In the genomic region with DNA sequence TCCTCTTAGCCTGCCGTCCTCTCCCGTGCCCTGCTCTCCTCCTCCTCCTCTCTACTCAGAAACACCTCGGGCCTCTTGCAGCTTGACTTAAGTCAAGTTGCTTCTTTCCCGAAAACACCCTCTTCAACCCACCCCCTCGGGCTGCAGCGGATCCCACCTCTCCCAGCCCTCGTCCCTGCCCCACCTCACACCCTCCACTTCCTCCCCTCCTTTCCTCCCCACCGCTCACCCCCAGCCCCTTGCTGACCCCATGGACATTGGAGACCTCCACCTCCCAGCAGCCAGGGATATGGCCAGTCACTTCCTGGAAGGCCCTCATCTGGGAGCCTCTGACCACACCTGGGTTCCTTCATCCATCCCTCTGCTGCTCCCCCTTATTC, we compare ENCODE assay signal across 22 cellular contexts. TPM values are rescaled to one million over a fixed set of nuclear protein-coding genes. Genes with fewer than 3 reads are reported as not detected.
DNase-seq lines count a peak whose midpoint lies in the region; ATAC-seq, FAIRE-seq and TF ChIP-seq lines count a peak whose summit lies in the region.
"Had no signal": no experiment of that assay in that cellular context is flagged by ENCODE, and none has a peak within 500 bp of the region (broad histone marks: within the 10 kb centered on the region; RNA-seq: fewer than 3 reads in every experiment).

No MANE protein-coding gene starts in this region.

- H3K4me1 ChIP-seq in right lobe of liver (no peaks in the 10 kb centered on the region), HepG2 (ENCODE audit: insufficient read depth, low read length) (no peaks in the 10 kb centered on the region; the same call in 1 of the 2 replicates), Karpas-422 (ENCODE audit: low read length) (peaks cover 48% of the 10 kb centered on the region), HAP-1 (no peaks in the 10 kb centered on the region)
- H3K4me1 ChIP-seq: BE2C, body of pancreas, esophagus squamous epithelium, pancreas had no signal

- DNase-seq in right lobe of liver (peak in 2 of 3 donors; percentile 11 to 48), HepG2 (ENCODE audit: low spot score) (no peak), Karpas-422 (no peak), memory B cell (ENCODE audit: low spot score in 2 of 2) (no peak), mucosa of gallbladder (ENCODE audit: low spot score) (no peak), HAP-1 (ENCODE audit: low spot score in 2 of 2) (no peak), pons (ENCODE audit: low spot score) (no peak)
- DNase-seq: activated T-cell treated with anti-CD3 and anti-CD28 coated beads, Interleukin-2, amount 50 U/mL, for 1 hour; BE2C; Calu3; effector memory CD8-positive, alpha-beta T cell; esophagus squamous epithelium; H9; naive thymus-derived CD4-positive, alpha-beta T cell; NCI-H1105; NCI-H510A treated with DMSO at 0.1 percent for 48 hours; stimulated activated CD4-positive, alpha-beta T cell treated with anti-CD3 and anti-CD28 coated beads, Interleukin-2, amount 100 ng/mL, for 24 hours had no signal

- TF ChIP-seq POLR2A in right lobe of liver (IDR thresholded peaks at IDR 0.05) (no peak), HepG2 (IDR thresholded peaks at IDR 0.05; ENCODE audit: insufficient read depth in 1 of 2, low read depth in 2 of 2, low read length in 2 of 2) (no peak)

- H3K9ac ChIP-seq in HepG2 (ENCODE audit: insufficient read depth, low read depth, low read length) (no peak overlapping the region), Karpas-422 (ENCODE audit: low read length) (no peak overlapping the region; the same call in 1 of the 2 replicates)

- TF ChIP-seq CTCF in right lobe of liver (IDR thresholded peaks at IDR 0.05) (no peak), HepG2 (CRISPR knock-in tag; IDR thresholded peaks at IDR 0.05) (no peak)

- H3K9me2 ChIP-seq in Karpas-422 (replicated peaks; ENCODE audit: insufficient read depth, low read length): no peaks in the 10 kb centered on the region

- H3K36me3 ChIP-seq in right lobe of liver (no peaks in the 10 kb centered on the region), HepG2 (replicated peaks in 1 of 2; ENCODE audit: control insufficient read depth in 1 of 2, insufficient read depth in 2 of 2, low read length in 2 of 2) (no peaks in the 10 kb centered on the region), Karpas-422 (ENCODE audit: insufficient read depth, low read length) (no peaks in the 10 kb centered on the region), HAP-1 (replicated peaks) (no peaks in the 10 kb centered on the region)
- H3K36me3 ChIP-seq: BE2C, esophagus squamous epithelium, pancreas, stomach had no signal

- TF ChIP-seq RAD21 in HepG2 (CRISPR knock-in tag; IDR thresholded peaks at IDR 0.05): no peak

- ATAC-seq in right lobe of liver: no peak
- no peak for ATAC-seq in HepG2
- ATAC-seq in memory B cell (ENCODE audit: low read depth): no peak
- ATAC-seq: body of pancreas had no signal

- H3K27ac Mint-ChIP-seq in memory B cell: peak overlapping the region; percentile 20
- H3K27ac Mint-ChIP-seq: activated naive CD4-positive, alpha-beta T cell treated with anti-CD3 and anti-CD28 coated beads, Interleukin-2, amount 50 U/mL, for 24 hours; H9 had no signal

- no peak overlapping the region for H3K4me3 Mint-ChIP-seq in memory B cell
- H3K4me3 Mint-ChIP-seq: activated naive CD4-positive, alpha-beta T cell treated with anti-CD3 and anti-CD28 coated beads, Interleukin-2, amount 50 U/mL, for 24 hours; effector memory CD8-positive, alpha-beta T cell; H9 had no signal

- BruUV-seq in HepG2 (replicated peaks; lab: Mats Ljungman, UMichigan): no TSS peak

- H3K4me2 ChIP-seq in HepG2 (ENCODE audit: low read depth, low read length) (no peak overlapping the region), Karpas-422 (ENCODE audit: low read depth, low read length, poor library complexity, severe bottlenecking) (peak overlapping the region; percentile 47)

- no peak for FAIRE-seq in HepG2 (lab: Jason Lieb, UNC)
- FAIRE-seq: pancreas had no signal

- CTCF ChIA-PET in HepG2 (lab: Yijun Ruan, JAX; ENCODE audit: low intra/inter-chr PET ratio, low total read pairs): no interaction called here

- intact Hi-C loops in right lobe of liver (cut with DNase I) (no loop called here), HepG2 (cut with micrococcal nuclease; ENCODE audit: unreplicated experiment) (no loop called here)

- H3K27me3 ChIP-seq in right lobe of liver (no peaks in the 10 kb centered on the region), HepG2 (ENCODE audit: control insufficient read depth in 1 of 2, insufficient read depth in 2 of 2, low read length in 2 of 2) (peaks cover 2 to 51% of the 10 kb centered on the region in 2 experiments; a peak in 4 of 5 replicates), Karpas-422 (ENCODE audit: low read length) (no peaks in the 10 kb centered on the region; the same call in 1 of the 2 replicates), HAP-1 (ENCODE audit: low read depth) (0 out of 2 replicates have a peak, but pooled peaks cover 7% of the 10 kb centered on the region)
- H3K27me3 ChIP-seq: BE2C, body of pancreas had no signal

- H3K79me2 ChIP-seq in HepG2 (ENCODE audit: insufficient read depth, low read length) (no peaks in the 10 kb centered on the region), Karpas-422 (ENCODE audit: low read length) (no peaks in the 10 kb centered on the region)

- no peaks in the 10 kb centered on the region for H3K27me3 Mint-ChIP-seq in memory B cell
- H3K27me3 Mint-ChIP-seq: activated naive CD4-positive, alpha-beta T cell treated with anti-CD3 and anti-CD28 coated beads, Interleukin-2, amount 50 U/mL, for 24 hours; effector memory CD8-positive, alpha-beta T cell had no signal

- in situ Hi-C loops in HepG2 (cut with HindIII; ENCODE audit: extremely low pct_ligation_motif_present, low pct_unique_long_range_greater_than_20kb) (no loop called here), HAP-1 (cut with MboI; ENCODE audit: low sequenced_read_pairs) (no loop called here)

- 73% methylated on average over 7 of the region's 8 CpGs for WGBS in right lobe of liver (ENCODE audit: insufficient coverage, low coverage, low lambda C conversion rate, missing lambda C conversion rate)
- 40% methylated on average over 8 of the region's 8 CpGs for WGBS in HepG2 (ENCODE audit: low lambda C conversion rate)

- no peaks in the 10 kb centered on the region for H4K20me1 ChIP-seq in HepG2 (ENCODE audit: insufficient read depth, low read length)
- no peaks in the 10 kb centered on the region for H4K20me1 ChIP-seq in Karpas-422 (ENCODE audit: insufficient read depth, low read depth, low read length)

- H3K4me1 Mint-ChIP-seq in memory B cell: peaks cover 43% of the 10 kb centered on the region
- H3K4me1 Mint-ChIP-seq: H9 had no signal

- H3K27ac ChIP-seq in right lobe of liver: no peak overlapping the region
- H3K27ac ChIP-seq in HepG2 (ENCODE audit: extremely low read length, insufficient read depth, low read length): no peak overlapping the region
- H3K27ac ChIP-seq in Karpas-422 (ENCODE audit: low read length): no peak overlapping the region
- H3K27ac ChIP-seq: body of pancreas, pancreas had no signal

- no peaks in the 10 kb centered on the region for H3K9me3 ChIP-seq in right lobe of liver
- H3K9me3 ChIP-seq in HepG2 (ENCODE audit: low read length): no peaks in the 10 kb centered on the region
- H3K9me3 ChIP-seq in Karpas-422 (ENCODE audit: low read length): no peaks in the 10 kb centered on the region
- H3K9me3 ChIP-seq in HAP-1: no peaks in the 10 kb centered on the region
- H3K9me3 ChIP-seq: BE2C, body of pancreas, esophagus squamous epithelium, pancreas, stomach had no signal

- POLR2A ChIA-PET in HepG2 (lab: Yijun Ruan, JAX): no interaction called here

- no peak overlapping the region for H2AFZ ChIP-seq in HepG2 (ENCODE audit: low read length)
- H2AFZ ChIP-seq in Karpas-422 (ENCODE audit: low read length): no peak overlapping the region

- no peak for TF ChIP-seq EP300 in HepG2 (IDR thresholded peaks at IDR 0.05; ENCODE audit: low read depth in 2 of 2, low read length in 2 of 2)
- no peak for TF ChIP-seq EP300 in HepG2 (CRISPR knock-in tag; IDR thresholded peaks at IDR 0.05; ENCODE audit: borderline replicate concordance)

- peaks cover 2% of the 10 kb centered on the region for H3K9me3 Mint-ChIP-seq in memory B cell
- H3K9me3 Mint-ChIP-seq: activated naive CD4-positive, alpha-beta T cell treated with anti-CD3 and anti-CD28 coated beads, Interleukin-2, amount 50 U/mL, for 24 hours; effector memory CD8-positive, alpha-beta T cell; H9 had no signal

- H3K36me3 Mint-ChIP-seq in memory B cell: no peaks in the 10 kb centered on the region
- H3K36me3 Mint-ChIP-seq: activated naive CD4-positive, alpha-beta T cell treated with anti-CD3 and anti-CD28 coated beads, Interleukin-2, amount 50 U/mL, for 24 hours had no signal

- no peak overlapping the region for H3K4me3 ChIP-seq in right lobe of liver
- H3K4me3 ChIP-seq in HepG2 (replicated peaks in 1 of 3; ENCODE audit: insufficient read depth in 1 of 3, low read depth in 2 of 3, low read length in 3 of 3): no peak overlapping the region
- no peak overlapping the region for H3K4me3 ChIP-seq in Karpas-422 (ENCODE audit: low read length)
- H3K4me3 ChIP-seq in HAP-1: no peak overlapping the region
- H3K4me3 ChIP-seq: body of pancreas, esophagus squamous epithelium, pancreas, stomach had no signal

RNA-seq across cellular contexts. Expression of a gene that starts 8.5 kb away (rescaled TPM):
- total RNA-seq in right lobe of liver (10 to 100 TPM in 1 of 6 experiments, 1 to 10 TPM in 5; 2.9 to 12.8 (median 4.0) TPM), HepG2 (2016; rRNA removed; fragmentation: Illumina TruSeq; extraction: Trizol) (not detected in 2 replicates), mucosa of gallbladder (24.1 TPM)
- not detected in 2 replicates for total RNA-seq in HepG2 (2016; cell fraction: cytosol; rRNA removed; fragmentation: Illumina TruSeq; extraction: Trizol; ENCODE audit: low read depth)
- not detected in 2 replicates for total RNA-seq in HepG2 (2016; cell fraction: insoluble cytoplasmic fraction; rRNA removed; fragmentation: Illumina TruSeq; extraction: Trizol)
- not detected in 2 replicates for total RNA-seq in HepG2 (2016; cell fraction: membrane; rRNA removed; fragmentation: Illumina TruSeq; extraction: Trizol)
- not detected in 2 replicates for total RNA-seq in HepG2 (2016; cell fraction: nucleus; rRNA removed; fragmentation: Illumina TruSeq; extraction: Trizol)
- polyA plus RNA-seq in HepG2 (2011; rRNA removed): not detected in 2 replicates
- 0.01 and 0.03 TPM in 2 replicates for polyA plus RNA-seq in HepG2 (2011; cell fraction: cytosol; rRNA removed)
- 0.05 and 0.11 TPM in 2 replicates for polyA plus RNA-seq in HepG2 (2011; cell fraction: nucleus; rRNA removed)
- not detected in 2 replicates for polyA plus RNA-seq in HepG2 (2012)
- not detected in 2 replicates for polyA plus RNA-seq in HepG2 (2016; cell fraction: cytosol; fragmentation: Illumina TruSeq; extraction: Trizol; ENCODE audit: low read depth)
- not detected in 2 replicates for polyA plus RNA-seq in HepG2 (2016; cell fraction: insoluble cytoplasmic fraction; fragmentation: Illumina TruSeq; extraction: Trizol; ENCODE audit: low read depth)
- polyA plus RNA-seq in HepG2 (2016; cell fraction: membrane; fragmentation: Illumina TruSeq; extraction: Trizol; ENCODE audit: low read depth): not detected in 2 replicates
- polyA plus RNA-seq in HepG2 (2016; cell fraction: nucleus; fragmentation: Illumina TruSeq; extraction: Trizol; ENCODE audit: insufficient read depth, low read depth): not detected in 2 replicates
- not detected in 2 replicates for polyA minus RNA-seq in HepG2 (2011; rRNA and poly(A)+ RNA removed; ENCODE audit: low replicate concordance)
- not detected in 2 replicates for polyA minus RNA-seq in HepG2 (2011; cell fraction: cytosol; rRNA and poly(A)+ RNA removed)
- not detected in 2 replicates for polyA minus RNA-seq in HepG2 (2011; cell fraction: nucleus; rRNA and poly(A)+ RNA removed)
- 11.1 and 12.6 TPM in 2 replicates for total RNA-seq in Karpas-422 (2014; rRNA removed; shearing (Covaris generic); ENCODE audit: low replicate concordance)
- total RNA-seq: H9, HT-29 had no signal

RNA-seq across cellular contexts. Expression of a gene that starts 29.8 kb away (rescaled TPM):
- total RNA-seq in right lobe of liver (10 to 100 TPM in 1 of 6 experiments, 1 to 10 TPM in 5; 3.4 to 12.9 (median 6.5) TPM), HepG2 (2016; rRNA removed; fragmentation: Illumina TruSeq; extraction: Trizol) (not detected in 2 replicates), mucosa of gallbladder (46.4 TPM)
- 0.18 TPM in 1 of 2 replicates, not detected in the other for total RNA-seq in HepG2 (2016; cell fraction: cytosol; rRNA removed; fragmentation: Illumina TruSeq; extraction: Trizol; ENCODE audit: low read depth)
- not detected in 2 replicates for total RNA-seq in HepG2 (2016; cell fraction: insoluble cytoplasmic fraction; rRNA removed; fragmentation: Illumina TruSeq; extraction: Trizol)
- total RNA-seq in HepG2 (2016; cell fraction: membrane; rRNA removed; fragmentation: Illumina TruSeq; extraction: Trizol): 0.28 TPM in 1 of 2 replicates, not detected in the other
- total RNA-seq in HepG2 (2016; cell fraction: nucleus; rRNA removed; fragmentation: Illumina TruSeq; extraction: Trizol): not detected in 2 replicates
- polyA plus RNA-seq in HepG2 (2011; rRNA removed): 0.73 and 0.86 TPM in 2 replicates
- 0.35 and 0.56 TPM in 2 replicates for polyA plus RNA-seq in HepG2 (2011; cell fraction: cytosol; rRNA removed)
- 0.61 and 0.68 TPM in 2 replicates for polyA plus RNA-seq in HepG2 (2011; cell fraction: nucleus; rRNA removed)
- 0.39 TPM in 1 of 2 replicates, not detected in the other for polyA plus RNA-seq in HepG2 (2012)
- polyA plus RNA-seq in HepG2 (2016; cell fraction: cytosol; fragmentation: Illumina TruSeq; extraction: Trizol; ENCODE audit: low read depth): 0.14 and 0.26 TPM in 2 replicates
- polyA plus RNA-seq in HepG2 (2016; cell fraction: insoluble cytoplasmic fraction; fragmentation: Illumina TruSeq; extraction: Trizol; ENCODE audit: low read depth): 0.21 TPM in 1 of 2 replicates, not detected in the other
- 0.16 and 0.20 TPM in 2 replicates for polyA plus RNA-seq in HepG2 (2016; cell fraction: membrane; fragmentation: Illumina TruSeq; extraction: Trizol; ENCODE audit: low read depth)
- polyA plus RNA-seq in HepG2 (2016; cell fraction: nucleus; fragmentation: Illumina TruSeq; extraction: Trizol; ENCODE audit: insufficient read depth, low read depth): 0.45 TPM in 1 of 2 replicates, not detected in the other
- polyA minus RNA-seq in HepG2 (2011; rRNA and poly(A)+ RNA removed; ENCODE audit: low replicate concordance): 0.64 and 2.0 TPM in 2 replicates
- polyA minus RNA-seq in HepG2 (2011; cell fraction: cytosol; rRNA and poly(A)+ RNA removed): not detected in 2 replicates
- polyA minus RNA-seq in HepG2 (2011; cell fraction: nucleus; rRNA and poly(A)+ RNA removed): 0.37 TPM in 1 of 2 replicates, not detected in the other
- 251 and 294 TPM in 2 replicates for total RNA-seq in Karpas-422 (2014; rRNA removed; shearing (Covaris generic); ENCODE audit: low replicate concordance)

Comparison
In these comparisons a context has a peak if more than half of its experiments do, and no peak if none do; other contexts are left out.
1. DNase-seq: peak in right lobe of liver (2 of 3); none in HepG2 (single experiment), Karpas-422 (single experiment), memory B cell (0 of 2), mucosa of gallbladder (single experiment), HAP-1 (0 of 2) and pons (single experiment).